In the genomic region with DNA sequence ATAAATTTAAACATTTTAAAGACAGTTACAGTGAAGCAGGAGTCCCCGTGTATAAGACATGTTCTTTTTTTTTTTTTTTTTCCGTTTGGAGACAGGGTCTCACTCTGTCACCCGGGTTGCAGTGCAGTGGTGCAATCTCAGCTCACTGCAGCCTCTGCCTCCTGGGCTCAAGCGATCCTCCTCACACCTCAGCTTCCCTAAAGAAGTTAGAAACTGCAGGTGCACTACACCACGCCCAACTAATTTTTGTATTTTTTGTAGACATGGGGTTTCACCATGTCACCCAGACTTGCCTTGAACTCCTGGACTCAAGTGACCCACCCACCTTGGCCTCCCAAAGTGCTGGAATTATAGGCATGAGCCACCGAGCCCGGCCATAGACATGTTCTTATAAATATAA, we compare ENCODE assay signal across 12 cellular contexts. TPM values are rescaled to one million over a fixed set of nuclear protein-coding genes. Genes with fewer than 3 reads are reported as not detected.
DNase-seq lines count a peak whose midpoint lies in the region; ATAC-seq and TF ChIP-seq lines count a peak whose summit lies in the region.
"Had no signal": no experiment of that assay in that cellular context is flagged by ENCODE, and none has a peak within 500 bp of the region (broad histone marks: within the 10 kb centered on the region; RNA-seq: fewer than 3 reads in every experiment).

No MANE protein-coding gene starts in this region.

- H3K4me3 ChIP-seq in left ventricle myocardium inferior = peak overlapping the region; percentile 2
- peak overlapping the region; percentile 80 for H3K4me3 ChIP-seq in SU-DHL-6 (ENCODE audit: insufficient read depth, low read length, poor library complexity, severe bottlenecking)
- peak overlapping the region; percentile 39 for H3K4me3 ChIP-seq in upper lobe of right lung

- H3K4me3 Mint-ChIP-seq in effector memory CD8-positive, alpha-beta T cell = peak overlapping the region; percentile 83 to 95
- no peak overlapping the region for H3K4me3 Mint-ChIP-seq in type B pancreatic cell

- peaks cover 25% of the 10 kb centered on the region for H3K36me3 Mint-ChIP-seq in effector memory CD8-positive, alpha-beta T cell (ENCODE audit: insufficient read depth)
- peaks cover 13% of the 10 kb centered on the region for H3K36me3 Mint-ChIP-seq in type B pancreatic cell

- H2AFZ ChIP-seq in SU-DHL-6 (ENCODE audit: low read depth, low read length, severe bottlenecking) = no peak overlapping the region

- no peaks in the 10 kb centered on the region for H3K27me3 ChIP-seq in left ventricle myocardium inferior (ENCODE audit: low read depth)
- no peaks in the 10 kb centered on the region for H3K27me3 ChIP-seq in SU-DHL-6 (ENCODE audit: low read length)
- no peaks in the 10 kb centered on the region for H3K27me3 ChIP-seq in upper lobe of right lung
- H3K27me3 ChIP-seq: heart right ventricle had no signal

- no peaks in the 10 kb centered on the region for H3K4me1 ChIP-seq in left ventricle myocardium inferior
- H3K4me1 ChIP-seq in upper lobe of right lung = no peaks in the 10 kb centered on the region

- peak overlapping the region; percentile 36 for H3K27ac ChIP-seq in left ventricle myocardium inferior (replicated peaks)
- H3K27ac ChIP-seq in SU-DHL-6 (ENCODE audit: low read depth, low read length) = peak overlapping the region; percentile 100
- peak overlapping the region; percentile 81 for H3K27ac ChIP-seq in upper lobe of right lung

- H3F3A ChIP-seq in SU-DHL-6 (ENCODE audit: insufficient read depth) = peaks cover 78% of the 10 kb centered on the region

- DNase-seq in left ventricle myocardium inferior = no peak
- no peak for DNase-seq in Right ventricle myocardium superior
- no peak for DNase-seq in effector memory CD8-positive, alpha-beta T cell
- DNase-seq in upper lobe of right lung = no peak
- DNase-seq in type B pancreatic cell (ENCODE audit: extremely low spot score, unreplicated experiment) = no peak
- no peak for DNase-seq in NCI-H1105 treated with DMSO at 0.1 percent for 48 hours (lab: John Stamatoyannopoulos, UW)
- DNase-seq in medulla oblongata (ENCODE audit: extremely low spot score) = no peak
- DNase-seq: heart right ventricle, NCI-H1436 had no signal

- H3K4me1 Mint-ChIP-seq in effector memory CD8-positive, alpha-beta T cell (ENCODE audit: low read depth in 2 of 2) = peaks cover 31 to 63% of the 10 kb centered on the region in 2 donors
- H3K4me1 Mint-ChIP-seq in type B pancreatic cell (ENCODE audit: unreplicated experiment) = peaks cover 7% of the 10 kb centered on the region

- intact Hi-C loops in left ventricle myocardium inferior (cut with micrococcal nuclease) = no loop called here
- intact Hi-C loops in Right ventricle myocardium superior (cut with DNase I) = no loop called here
- intact Hi-C loops in upper lobe of right lung (cut with DNase I) = no loop called here

- H3K9me3 ChIP-seq in left ventricle myocardium inferior (replicated peaks) (no peaks in the 10 kb centered on the region), SU-DHL-6 (ENCODE audit: insufficient read depth, low read length) (no peaks in the 10 kb centered on the region), upper lobe of right lung (no peaks in the 10 kb centered on the region)
- H3K9me3 ChIP-seq: heart right ventricle had no signal

- TF ChIP-seq CTCF in left ventricle myocardium inferior (IDR thresholded peaks at IDR 0.05; ENCODE audit: borderline replicate concordance) = no peak
- TF ChIP-seq CTCF in SU-DHL-6 (IDR thresholded peaks at IDR 0.05; ENCODE audit: insufficient read depth, low read length, poor library complexity, severe bottlenecking) = no peak
- TF ChIP-seq CTCF in upper lobe of right lung (IDR thresholded peaks at IDR 0.05) = no peak
- no peak for TF ChIP-seq CTCF in type B pancreatic cell (conservative IDR thresholded peaks at IDR 0.05)

- peaks cover 85% of the 10 kb centered on the region for H3K79me2 ChIP-seq in SU-DHL-6 (ENCODE audit: insufficient read depth, low read length)

- peak overlapping the region; percentile 100 for H3K4me2 ChIP-seq in SU-DHL-6 (ENCODE audit: low read depth, low read length, poor library complexity, severe bottlenecking)

- H3K27ac Mint-ChIP-seq in effector memory CD8-positive, alpha-beta T cell = peak overlapping the region; percentile 80 to 92
- no peak overlapping the region for H3K27ac Mint-ChIP-seq in type B pancreatic cell

- H3K36me3 ChIP-seq in left ventricle myocardium inferior (no peaks in the 10 kb centered on the region), SU-DHL-6 (ENCODE audit: low read length) (peaks cover 11% of the 10 kb centered on the region), upper lobe of right lung (no peaks in the 10 kb centered on the region)

- peak overlapping the region; percentile 72 for H3K9ac ChIP-seq in SU-DHL-6 (ENCODE audit: low read length)

- no peaks in the 10 kb centered on the region for H3K9me3 Mint-ChIP-seq in effector memory CD8-positive, alpha-beta T cell
- H3K9me3 Mint-ChIP-seq in type B pancreatic cell = no peaks in the 10 kb centered on the region

- no peaks in the 10 kb centered on the region for H3K27me3 Mint-ChIP-seq in effector memory CD8-positive, alpha-beta T cell
- no peaks in the 10 kb centered on the region for H3K27me3 Mint-ChIP-seq in type B pancreatic cell

- H3K9me2 ChIP-seq in SU-DHL-6 (replicated peaks; ENCODE audit: insufficient read depth, low read length) = no peaks in the 10 kb centered on the region

- H4K20me1 ChIP-seq in SU-DHL-6 (ENCODE audit: low read depth, low read length) = no peaks in the 10 kb centered on the region

- ATAC-seq in Right ventricle myocardium superior (ENCODE audit: poor library complexity) = no peak
- ATAC-seq in effector memory CD8-positive, alpha-beta T cell (replicated peaks) = no peak
- no peak for ATAC-seq in upper lobe of right lung
- ATAC-seq: heart right ventricle had no signal

RNA-seq across cellular contexts. Expression of a gene that starts 3.0 kb away (rescaled TPM):
- total RNA-seq in left ventricle myocardium inferior = 2.7 TPM
- 2.9 TPM for total RNA-seq in Right ventricle myocardium superior
- total RNA-seq in upper lobe of right lung = 87.9 TPM
- not detected in 2 replicates for total RNA-seq in type B pancreatic cell (ENCODE audit: low replicate concordance)
- total RNA-seq: lung microvascular endothelial cell, renal cortical epithelial cell had no signal

RNA-seq across cellular contexts. Expression of a gene that starts 10.5 kb away (rescaled TPM):
- total RNA-seq in left ventricle myocardium inferior = 2.9 TPM
- 2.2 TPM for total RNA-seq in Right ventricle myocardium superior
- total RNA-seq in upper lobe of right lung = 38.2 TPM
- total RNA-seq in type B pancreatic cell (ENCODE audit: low replicate concordance) = not detected in 2 replicates

RNA-seq across cellular contexts. Expression of a gene that starts 13.8 kb away (rescaled TPM):
- total RNA-seq in left ventricle myocardium inferior (0.25 TPM), Right ventricle myocardium superior (not detected), upper lobe of right lung (10.3 TPM), type B pancreatic cell (ENCODE audit: low replicate concordance) (not detected in 2 replicates)

Comparison
In these comparisons a context has a peak if more than half of its experiments do, and no peak if none do; other contexts are left out.
1. H3K27ac ChIP-seq: peak in every context shown above with its lines; median percentile 100 in SU-DHL-6; 81 in upper lobe of right lung; 36 in left ventricle myocardium inferior.
2. H3K4me3 ChIP-seq: peak in every context shown above with its lines; median percentile 80 in SU-DHL-6; 39 in upper lobe of right lung; 2 in left ventricle myocardium inferior.
3. RNA of a gene that starts 3.0 kb away (total RNA-seq): 87.9 TPM in upper lobe of right lung (single experiment); 2.9 TPM in Right ventricle myocardium superior (single experiment), 2.7 TPM in left ventricle myocardium inferior (single experiment) and not detected in type B pancreatic cell; every median in the first group is over 10 times any median in the second.
4. RNA of a gene that starts 10.5 kb away (total RNA-seq): 38.2 TPM in upper lobe of right lung (single experiment); 2.9 TPM in left ventricle myocardium inferior (single experiment), 2.2 TPM in Right ventricle myocardium superior (single experiment) and not detected in type B pancreatic cell; every median in the first group is over 10 times any median in the second.